In the genomic region with DNA sequence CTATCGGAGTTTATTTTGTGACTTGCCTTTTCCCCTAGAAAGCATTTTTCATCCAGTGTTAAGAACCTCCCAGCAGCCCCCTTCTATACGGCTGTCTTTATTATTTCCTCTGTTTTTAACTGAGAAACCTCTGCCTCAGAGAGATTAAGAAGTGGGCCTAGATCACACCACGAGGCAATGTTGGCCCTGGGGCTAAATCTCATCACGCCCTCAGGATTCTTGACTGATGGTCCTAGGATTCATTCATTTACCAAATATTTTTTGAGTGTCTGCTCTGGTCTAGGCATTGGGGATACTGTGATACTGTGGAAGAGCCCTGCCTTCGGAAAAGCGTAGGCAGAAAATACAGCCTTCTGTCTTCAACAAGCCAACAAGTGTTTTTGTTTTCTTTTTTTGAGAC, we compare ENCODE assay signal across 23 cellular contexts. TPM values are rescaled to one million over a fixed set of nuclear protein-coding genes. Genes with fewer than 3 reads are reported as not detected.
DNase-seq lines count a peak whose midpoint lies in the region; ATAC-seq and TF ChIP-seq lines count a peak whose summit lies in the region.
"Had no signal": no experiment of that assay in that cellular context is flagged by ENCODE, and none has a peak within 500 bp of the region (broad histone marks: within the 10 kb centered on the region; RNA-seq: fewer than 3 reads in every experiment).

No MANE protein-coding gene starts in this region.

- H3F3A ChIP-seq in MM.1S (ENCODE audit: insufficient read depth, low read length): no peaks in the 10 kb centered on the region

- H3K4me2 ChIP-seq in Karpas-422 (ENCODE audit: low read depth, low read length, poor library complexity, severe bottlenecking) (no peak overlapping the region), MM.1S (ENCODE audit: low read depth, low read length) (no peak overlapping the region)
- H3K4me2 ChIP-seq: A549 had no signal

- H4K20me1 ChIP-seq in Karpas-422 (ENCODE audit: insufficient read depth, low read depth, low read length) (no peaks in the 10 kb centered on the region), MM.1S (ENCODE audit: insufficient read depth, low read length) (no peaks in the 10 kb centered on the region)

- H3K9me3 ChIP-seq in Karpas-422 (ENCODE audit: low read length): no peaks in the 10 kb centered on the region
- no peaks in the 10 kb centered on the region for H3K9me3 ChIP-seq in RWPE2 (ENCODE audit: severe bottlenecking)
- no peaks in the 10 kb centered on the region for H3K9me3 ChIP-seq in MM.1S (replicated peaks; ENCODE audit: insufficient read depth, low read length)
- H3K9me3 ChIP-seq: A549; BLaER1 treated with 17β-estradiol and CSF1 and Interleukin-3, amounts not matched to agents 10 nM and 100 nM; Caco-2 had no signal

- H3K4me3 ChIP-seq in Karpas-422 (ENCODE audit: low read length) (no peak overlapping the region), RWPE2 (ENCODE audit: severe bottlenecking) (no peak overlapping the region), MM.1S (ENCODE audit: low read length) (no peak overlapping the region)
- H3K4me3 ChIP-seq: A549; BLaER1 treated with 17β-estradiol and CSF1 and Interleukin-3, amounts not matched to agents 10 nM and 100 nM; GM12878 had no signal

- H2AFZ ChIP-seq in Karpas-422 (ENCODE audit: low read length): peak overlapping the region; percentile 19; the same call in 1 of the 2 replicates
- H2AFZ ChIP-seq in MM.1S (ENCODE audit: low read length): no peak overlapping the region

- no peak overlapping the region for H3K9ac ChIP-seq in Karpas-422 (ENCODE audit: low read length)
- no peak overlapping the region for H3K9ac ChIP-seq in MM.1S (ENCODE audit: low read length)
- H3K9ac ChIP-seq: BLaER1 treated with 17β-estradiol and CSF1 and Interleukin-3, amounts not matched to agents 10 nM and 100 nM had no signal

- ATAC-seq in RWPE2 (ENCODE audit: low read depth): no peak
- no peak for ATAC-seq in sciatic nerve
- ATAC-seq in GM18867 (IDR thresholded peaks at IDR 0.05; ENCODE audit: unreplicated experiment): no peak
- no peak for ATAC-seq in HG03280 (IDR thresholded peaks at IDR 0.05; ENCODE audit: unreplicated experiment)
- ATAC-seq in GM21786 (IDR thresholded peaks at IDR 0.05; ENCODE audit: unreplicated experiment): no peak
- ATAC-seq: A549; CD8-positive, alpha-beta T cell; GM12878 had no signal

- TF ChIP-seq CTCF in RWPE2 (IDR thresholded peaks at IDR 0.05; ENCODE audit: poor library complexity, severe bottlenecking) (no peak), MM.1S (IDR thresholded peaks at IDR 0.05; ENCODE audit: low read length) (no peak)

- H3K27ac ChIP-seq in Karpas-422 (ENCODE audit: low read length) (peak overlapping the region; percentile 95), RWPE2 (ENCODE audit: poor library complexity, severe bottlenecking) (no peak overlapping the region), MM.1S (ENCODE audit: low read length) (no peak overlapping the region)
- H3K27ac ChIP-seq: 22Rv1; A549; BLaER1 treated with 17β-estradiol and CSF1 and Interleukin-3, amounts not matched to agents 10 nM and 100 nM; C4-2B had no signal

- H3K79me2 ChIP-seq in Karpas-422 (ENCODE audit: low read length) (no peaks in the 10 kb centered on the region), MM.1S (ENCODE audit: low read length) (no peaks in the 10 kb centered on the region)

- H3K4me1 ChIP-seq in Karpas-422 (ENCODE audit: low read length): peaks cover 87% of the 10 kb centered on the region
- peaks cover 11% of the 10 kb centered on the region for H3K4me1 ChIP-seq in RWPE2 (ENCODE audit: insufficient read depth, poor library complexity, severe bottlenecking)
- no peaks in the 10 kb centered on the region for H3K4me1 ChIP-seq in MM.1S (ENCODE audit: low read length)
- H3K4me1 ChIP-seq: Caco-2 had no signal

- intact Hi-C loops in sciatic nerve (cut with DNase I): no loop called here

- H3K27me3 ChIP-seq in Karpas-422 (ENCODE audit: low read length) (no peaks in the 10 kb centered on the region), RWPE2 (ENCODE audit: insufficient read depth, poor library complexity, severe bottlenecking) (peaks cover 7% of the 10 kb centered on the region), MM.1S (replicated peaks; ENCODE audit: insufficient read depth, low read length) (no peaks in the 10 kb centered on the region)
- H3K27me3 ChIP-seq: BLaER1 treated with 17β-estradiol and CSF1 and Interleukin-3, amounts not matched to agents 10 nM and 100 nM had no signal

- no peaks in the 10 kb centered on the region for H3K9me2 ChIP-seq in Karpas-422 (replicated peaks; ENCODE audit: insufficient read depth, low read length)
- no peaks in the 10 kb centered on the region for H3K9me2 ChIP-seq in MM.1S (replicated peaks; ENCODE audit: insufficient read depth, low read length)

- H3K36me3 ChIP-seq in Karpas-422 (ENCODE audit: insufficient read depth, low read length): no peaks in the 10 kb centered on the region
- no peaks in the 10 kb centered on the region for H3K36me3 ChIP-seq in RWPE2 (ENCODE audit: low read depth)
- H3K36me3 ChIP-seq in MM.1S (replicated peaks; ENCODE audit: insufficient read depth, low read length): no peaks in the 10 kb centered on the region

- DNase-seq in Karpas-422 (no peak), RWPE2 (ENCODE audit: low spot score) (peak; percentile 2), mesenteric fat pad (ENCODE audit: low spot score) (peak; percentile 8), sciatic nerve (ENCODE audit: low spot score) (peak; percentile 3), MM.1S (no peak)
- DNase-seq: AML-193; Calu3; CD4-positive, alpha-beta T cell; CD8-positive, alpha-beta T cell; DMS53; DMS79; DND-41; EL; GDM1 had no signal

RNA-seq across cellular contexts. Expression of a gene that starts 42.1 kb away (rescaled TPM):
- total RNA-seq in Karpas-422 (2014; rRNA removed; shearing (Covaris generic); ENCODE audit: low replicate concordance): 0.07 and 0.11 TPM in 2 replicates
- total RNA-seq in mesenteric fat pad: 2.7 TPM
- total RNA-seq in sciatic nerve: 18.7 TPM

Comparison
In these comparisons a context has a peak if more than half of its experiments do, and no peak if none do; other contexts are left out.
1. DNase-seq: peak in RWPE2 (single experiment), mesenteric fat pad (single experiment) and sciatic nerve (single experiment); none in Karpas-422 (single experiment) and MM.1S (single experiment).